27 cellular contexts compared by ENCODE assay signal in the genomic region with DNA sequence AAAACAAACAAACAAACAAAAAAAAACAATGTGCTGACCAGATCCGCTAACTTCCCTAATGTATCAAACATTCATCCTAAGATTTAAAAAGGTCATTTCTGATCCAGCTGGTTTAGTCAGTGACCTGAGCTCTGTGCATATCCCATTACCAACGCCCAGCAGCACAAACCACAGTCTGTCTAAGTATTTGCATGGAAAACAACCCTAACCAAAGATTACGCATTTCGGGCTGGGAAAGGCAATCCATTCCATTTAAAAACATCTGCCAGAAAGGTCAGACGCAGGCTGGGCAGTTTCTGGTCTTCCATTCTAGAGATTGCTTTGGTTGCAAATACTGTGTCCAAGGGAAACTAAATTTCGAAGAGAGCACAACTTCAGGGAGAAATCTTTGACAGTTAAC.
DNase-seq lines count a peak whose midpoint lies in the region; ATAC-seq and TF ChIP-seq lines count a peak whose summit lies in the region.
"Had no signal": no experiment of that assay in that cellular context is flagged by ENCODE, and none has a peak within 500 bp of the region (broad histone marks: within the 10 kb centered on the region; RNA-seq: fewer than 3 reads in every experiment).

No MANE protein-coding gene starts in this region.

- no peaks in the 10 kb centered on the region for H3K9me3 ChIP-seq in vagina
- H3K9me3 ChIP-seq: SK-N-SH, thoracic aorta had no signal

- TF ChIP-seq CTCF in nephron (IDR thresholded peaks at IDR 0.05; ENCODE audit: unreplicated experiment in 3 of 3) (no peak), vagina (IDR thresholded peaks at IDR 0.05) (no peak)

- no peak for TF ChIP-seq POLR2A in vagina (IDR thresholded peaks at IDR 0.05)

- no peaks in the 10 kb centered on the region for H3K27me3 ChIP-seq in vagina
- H3K27me3 ChIP-seq: dorsolateral prefrontal cortex had no signal

- H3K4me1 Mint-ChIP-seq in nephron: peaks cover 30% of the 10 kb centered on the region
- H3K4me1 Mint-ChIP-seq: activated naive CD4-positive, alpha-beta T cell treated with anti-CD3 and anti-CD28 coated beads, Interleukin-2, amount 50 U/mL, for 24 hours; IgD-negative memory B cell had no signal

- H3K36me3 ChIP-seq in vagina: no peaks in the 10 kb centered on the region
- H3K36me3 ChIP-seq: thoracic aorta had no signal

- no peak overlapping the region for H3K4me3 Mint-ChIP-seq in nephron
- H3K4me3 Mint-ChIP-seq: activated CD8-positive, alpha-beta T cell treated with anti-CD3 and anti-CD28 coated beads for 36 hours; activated naive CD4-positive, alpha-beta T cell treated with anti-CD3 and anti-CD28 coated beads, Interleukin-2, amount 50 U/mL, for 24 hours; CD4-positive, alpha-beta T cell; IgD-negative memory B cell had no signal

- no peaks in the 10 kb centered on the region for H3K9me3 Mint-ChIP-seq in nephron
- H3K9me3 Mint-ChIP-seq: activated CD8-positive, alpha-beta T cell treated with anti-CD3 and anti-CD28 coated beads for 36 hours; activated naive CD4-positive, alpha-beta T cell treated with anti-CD3 and anti-CD28 coated beads, Interleukin-2, amount 50 U/mL, for 24 hours; CD4-positive, alpha-beta T cell had no signal

- H3K27ac Mint-ChIP-seq in nephron: peak overlapping the region in 2 of 3 experiments; percentile 26 to 58
- H3K27ac Mint-ChIP-seq: activated CD8-positive, alpha-beta T cell treated with anti-CD3 and anti-CD28 coated beads for 36 hours; activated naive CD4-positive, alpha-beta T cell treated with anti-CD3 and anti-CD28 coated beads, Interleukin-2, amount 50 U/mL, for 24 hours; activated T-helper 2 cell treated with anti-CD3 and anti-CD28 coated beads, Interferon-gamma antibody, Interleukin-2, Interleukin-4, amounts not matched to agents 10 μg/mL and 5 μg/mL and 100 μg/mL, durations not matched to agents 14 hours and 24 hours and 36 hours; CD4-positive, alpha-beta T cell; IgD-negative memory B cell had no signal

- no peak overlapping the region for H3K4me3 ChIP-seq in vagina
- H3K4me3 ChIP-seq: dorsolateral prefrontal cortex, thoracic aorta had no signal

- peak; percentile 15 for DNase-seq in Daoy (ENCODE audit: low read depth)
- peak; percentile 42 for DNase-seq in SHP77 treated with DMSO at 0.1 percent for 48 hours (lab: John Stamatoyannopoulos, UW)
- DNase-seq in fibroblast of gingiva (ENCODE audit: low read depth): peak; percentile 76
- no peak for DNase-seq in vagina (ENCODE audit: extremely low spot score in 2 of 2)
- DNase-seq: activated CD4-positive, CD25-positive, alpha-beta regulatory T cell treated with anti-CD3 and anti-CD28 coated beads, Interleukin-2, amount 50 U/mL, for 72 hours; activated CD8-positive, alpha-beta T cell treated with anti-CD3 and anti-CD28 coated beads for 36 hours; AML-193; anterior cingulate cortex; CD4-positive, alpha-beta T cell; dorsolateral prefrontal cortex; foreskin keratinocyte; H7; NCI-H1048; NCI-H1694; NCI-H2171; NCI-H524 treated with DMSO at 0.1 percent for 48 hours; SK-N-SH; stimulated activated naive CD8-positive, alpha-beta T cell treated with anti-CD3 and anti-CD28 coated beads, Interleukin-15, Interleukin-2, amounts not matched to agents 100 U/mL and 50 U/mL, for 24 hours; T-helper 2 cell had no signal

- ATAC-seq in HG03342 (IDR thresholded peaks at IDR 0.05; ENCODE audit: unreplicated experiment) (no peak), SK-N-SH treated with all-trans-retinoic acid at 6 μM for 48 hours (no peak), GM21381 (IDR thresholded peaks at IDR 0.05; ENCODE audit: unreplicated experiment) (no peak)
- ATAC-seq: activated CD8-positive, alpha-beta T cell treated with anti-CD3 and anti-CD28 coated beads for 36 hours; foreskin keratinocyte; stimulated activated naive CD8-positive, alpha-beta T cell treated with anti-CD3 and anti-CD28 coated beads, Interleukin-15, Interleukin-2, amounts not matched to agents 100 U/mL and 50 U/mL, for 24 hours had no signal

- H3K27ac ChIP-seq in vagina: no peak overlapping the region
- H3K27ac ChIP-seq: dorsolateral prefrontal cortex, foreskin keratinocyte, thoracic aorta had no signal

- no peaks in the 10 kb centered on the region for H3K4me1 ChIP-seq in vagina
- H3K4me1 ChIP-seq: foreskin keratinocyte had no signal

- H3K27me3 Mint-ChIP-seq in nephron (ENCODE audit: low read depth): no peaks in the 10 kb centered on the region
- H3K27me3 Mint-ChIP-seq: activated naive CD4-positive, alpha-beta T cell treated with anti-CD3 and anti-CD28 coated beads, Interleukin-2, amount 50 U/mL, for 24 hours; CD4-positive, alpha-beta T cell; IgD-negative memory B cell had no signal

- no peaks in the 10 kb centered on the region for H3K36me3 Mint-ChIP-seq in nephron (ENCODE audit: low read depth)
- H3K36me3 Mint-ChIP-seq: activated naive CD4-positive, alpha-beta T cell treated with anti-CD3 and anti-CD28 coated beads, Interleukin-2, amount 50 U/mL, for 24 hours had no signal

- intact Hi-C loops in vagina (cut with DNase I): no loop called here

TF ChIP-seq in SK-N-SH treated with all-trans-retinoic acid at 6 μM for 48 hours, 23 proteins besides CTCF, POLR2A, EP300 and RAD21:
- TF ChIP-seq CSDC2 (CRISPR knock-in tag; IDR thresholded peaks at IDR 0.05): no peak
- no peak for TF ChIP-seq SNAI2 (CRISPR knock-in tag; IDR thresholded peaks at IDR 0.05)
- TF ChIP-seq, protein P1, sequence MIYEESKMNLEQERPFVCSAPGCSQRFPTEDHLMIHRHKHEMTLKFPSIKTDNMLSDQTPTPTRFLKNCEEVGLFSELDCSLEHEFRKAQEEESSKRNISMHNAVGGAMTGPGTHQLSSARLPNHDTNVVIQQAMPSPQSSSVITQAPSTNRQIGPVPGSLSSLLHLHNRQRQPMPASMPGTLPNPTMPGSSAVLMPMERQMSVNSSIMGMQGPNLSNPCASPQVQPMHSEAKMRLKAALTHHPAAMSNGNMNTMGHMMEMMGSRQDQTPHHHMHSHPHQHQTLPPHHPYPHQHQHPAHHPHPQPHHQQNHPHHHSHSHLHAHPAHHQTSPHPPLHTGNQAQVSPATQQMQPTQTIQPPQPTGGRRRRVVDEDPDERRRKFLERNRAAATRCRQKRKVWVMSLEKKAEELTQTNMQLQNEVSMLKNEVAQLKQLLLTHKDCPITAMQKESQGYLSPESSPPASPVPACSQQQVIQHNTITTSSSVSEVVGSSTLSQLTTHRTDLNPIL (CRISPR knock-in tag; IDR thresholded peaks at IDR 0.05; ENCODE audit: low read depth): no peak

Comparison
In these comparisons a context has a peak if more than half of its experiments do, and no peak if none do; other contexts are left out.
1. DNase-seq: peak in Daoy (single experiment), SHP77 treated with DMSO at 0.1 percent for 48 hours (single experiment) and fibroblast of gingiva (single experiment); none in vagina (0 of 2).